In the genomic region with DNA sequence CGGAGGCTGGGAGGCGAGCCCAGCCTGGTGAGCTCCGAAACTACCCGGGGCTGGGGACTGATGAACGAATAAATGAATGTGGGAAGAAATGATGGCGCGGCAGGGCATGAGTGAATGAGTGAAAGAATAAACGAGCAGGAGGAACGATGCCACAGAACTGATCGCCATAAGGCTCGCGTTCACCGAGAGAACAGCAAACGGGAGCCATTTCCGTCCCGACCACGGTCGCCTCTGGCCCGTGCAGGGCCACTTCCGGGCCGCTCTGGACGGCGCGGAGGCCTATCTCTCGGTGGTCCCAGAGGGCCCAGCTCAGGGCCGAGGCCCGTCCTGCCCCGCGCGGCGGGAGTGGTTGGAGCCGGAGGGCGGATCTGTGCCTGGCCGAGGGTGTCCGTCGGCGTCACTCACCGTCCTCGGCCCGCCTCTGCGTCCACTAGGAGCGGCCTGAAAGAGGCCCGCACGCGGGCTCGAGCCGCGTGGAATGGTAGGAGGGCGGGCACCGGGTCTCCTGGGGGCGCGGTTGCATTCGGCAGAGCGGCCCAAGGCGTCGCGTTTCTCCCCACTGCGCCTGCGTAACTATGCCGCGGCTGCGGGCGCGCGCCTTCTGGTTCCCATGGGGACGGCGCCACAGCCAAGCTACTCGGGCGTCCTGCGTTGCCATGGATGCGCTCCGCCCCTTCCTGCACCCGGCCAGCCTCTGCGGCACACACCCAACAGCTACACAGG, we compare ENCODE assay signal across 8 cellular contexts. TPM values are rescaled to one million over a fixed set of nuclear protein-coding genes. Genes with fewer than 3 reads are reported as not detected.
DNase-seq lines count a peak whose midpoint lies in the region; ATAC-seq and TF ChIP-seq lines count a peak whose summit lies in the region.

Gene ZNF497, minus strand, starts transcription at position 480 of the 723 bp plus-strand sequence. CDS start 5,116 bp downstream, outside the sequence.

- DNase-seq in GM12864 (ENCODE audit: low read depth): peak; percentile 84
- DNase-seq in NCI-H1105 treated with DMSO at 0.1 percent for 48 hours (lab: John Stamatoyannopoulos, UW): peak; percentile 86
- DNase-seq in SKM-1 treated with dmso at 0.1 percent for 144 hours (lab: John Stamatoyannopoulos, UW; ENCODE audit: unreplicated experiment): peak; percentile 72
- DNase-seq in activated naive CD8-positive, alpha-beta T cell treated with anti-CD3 and anti-CD28 coated beads, Interleukin-2, amount 10 ng/mL, durations not matched to agents 7 days and 5 days: peak; percentile 98
- peak; percentile 97 to 99 for DNase-seq in cardiac muscle cell (ENCODE audit: low read depth in 1 of 2, low spot score in 1 of 2)
- DNase-seq in tibial nerve (ENCODE audit: low spot score in 2 of 2): peak; percentile 93

- H3K36me3 ChIP-seq in cardiac muscle cell (no peaks in the 10 kb centered on the region), parathyroid adenoma (ENCODE audit: control insufficient read depth, insufficient read depth, low read length) (no peaks in the 10 kb centered on the region), tibial nerve (peaks cover 0 to 37% (median 0%) of the 10 kb centered on the region in 3 donors)

- H3K27me3 Mint-ChIP-seq in activated naive CD8-positive, alpha-beta T cell treated with anti-CD3 and anti-CD28 coated beads, Interleukin-2, amount 10 ng/mL, durations not matched to agents 7 days and 5 days: no peaks in the 10 kb centered on the region

- H3K4me3 ChIP-seq in GM12864 (ENCODE audit: low read depth, low read length) (peak within 1 kb of the TSS; percentile 62), cardiac muscle cell (peak within 1 kb of the TSS; percentile 68), parathyroid adenoma (ENCODE audit: low read depth, low read length) (peak within 1 kb of the TSS; percentile 93), tibial nerve (peak within 1 kb of the TSS; percentile 61 to 84 (median 76))

- H3K27me3 ChIP-seq in cardiac muscle cell (no peaks in the 10 kb centered on the region), parathyroid adenoma (ENCODE audit: control insufficient read depth, insufficient read depth, low read length) (no peaks in the 10 kb centered on the region), tibial nerve (no peaks in the 10 kb centered on the region)

- H3K4me1 ChIP-seq in cardiac muscle cell (ENCODE audit: low read depth): no peaks in the 10 kb centered on the region
- no peaks in the 10 kb centered on the region for H3K4me1 ChIP-seq in parathyroid adenoma
- H3K4me1 ChIP-seq in tibial nerve: peaks cover 0 to 19% (median 6%) of the 10 kb centered on the region in 4 donors

- H3K27ac Mint-ChIP-seq in activated naive CD8-positive, alpha-beta T cell treated with anti-CD3 and anti-CD28 coated beads, Interleukin-2, amount 10 ng/mL, durations not matched to agents 7 days and 5 days: peak within 1 kb of the TSS; percentile 94

- TF ChIP-seq CTCF in GM12864 (IDR thresholded peaks at IDR 0.05; ENCODE audit: low read depth, low read length, missing control alignments) (no peak), cardiac muscle cell (IDR thresholded peaks at IDR 0.05; ENCODE audit: low read depth, low read length) (no peak), parathyroid adenoma (IDR thresholded peaks at IDR 0.05) (peak; percentile 14), tibial nerve (IDR thresholded peaks at IDR 0.05) (peak in 2 of 5 experiments; percentile 46 to 48)

- peak within 1 kb of the TSS; percentile 97 for H2AFZ ChIP-seq in parathyroid adenoma

- WGBS in tibial nerve, 2 donors: 0 to 1% methylated on average over 18 to 48 of the region's 74 CpGs

- H3K9me3 Mint-ChIP-seq in activated naive CD8-positive, alpha-beta T cell treated with anti-CD3 and anti-CD28 coated beads, Interleukin-2, amount 10 ng/mL, durations not matched to agents 7 days and 5 days: no peaks in the 10 kb centered on the region

- TF ChIP-seq EP300 in tibial nerve (IDR thresholded peaks at IDR 0.05): peak; percentile 91 to 93

- no peaks in the 10 kb centered on the region for H3K79me2 ChIP-seq in parathyroid adenoma

- POLR2A ChIA-PET in activated naive CD8-positive, alpha-beta T cell treated with anti-CD3 and anti-CD28 coated beads, Interleukin-2, amount 10 ng/mL, durations not matched to agents 7 days and 5 days (lab: Charles Lee): interaction anchor here (0.6 to 5.0 kb wide), 23 partner anchors 10 to 200 kb away, joined by 3 to 50 read pairs (median 4); partner anchors contain the start of genes RPS5, ZBTB45, ZNF274 and ZNF324B

- H3K9me3 ChIP-seq in cardiac muscle cell (ENCODE audit: low read depth) (no peaks in the 10 kb centered on the region), parathyroid adenoma (ENCODE audit: control insufficient read depth, low read length) (no peaks in the 10 kb centered on the region), tibial nerve (no peaks in the 10 kb centered on the region)

- peak within 1 kb of the TSS; percentile 87 for H3K9ac ChIP-seq in parathyroid adenoma

- peak; percentile 10 to 49 for TF ChIP-seq POLR2A in tibial nerve (IDR thresholded peaks at IDR 0.05)

- peak within 1 kb of the TSS; percentile 94 for H3K4me3 Mint-ChIP-seq in activated naive CD8-positive, alpha-beta T cell treated with anti-CD3 and anti-CD28 coated beads, Interleukin-2, amount 10 ng/mL, durations not matched to agents 7 days and 5 days

- ATAC-seq in HG02678 (IDR thresholded peaks at IDR 0.05; ENCODE audit: unreplicated experiment): peak; percentile 87
- ATAC-seq in activated naive CD8-positive, alpha-beta T cell treated with anti-CD3 and anti-CD28 coated beads, Interleukin-2, amount 10 ng/mL, durations not matched to agents 7 days and 5 days (ENCODE audit: low read depth): peak; percentile 87

- H3K36me3 Mint-ChIP-seq in activated naive CD8-positive, alpha-beta T cell treated with anti-CD3 and anti-CD28 coated beads, Interleukin-2, amount 10 ng/mL, durations not matched to agents 7 days and 5 days: no peaks in the 10 kb centered on the region

- peak within 1 kb of the TSS; percentile 94 for H3K27ac ChIP-seq in cardiac muscle cell
- peak within 1 kb of the TSS; percentile 98 for H3K27ac ChIP-seq in parathyroid adenoma
- H3K27ac ChIP-seq in tibial nerve: peak within 1 kb of the TSS; percentile 80 to 97 (median 94)

- H3K4me2 ChIP-seq in parathyroid adenoma (ENCODE audit: low read length): peak within 1 kb of the TSS; percentile 100

- peaks cover 13% of the 10 kb centered on the region for H3K4me1 Mint-ChIP-seq in activated naive CD8-positive, alpha-beta T cell treated with anti-CD3 and anti-CD28 coated beads, Interleukin-2, amount 10 ng/mL, durations not matched to agents 7 days and 5 days

RNA-seq across cellular contexts. Expression of gene ZNF497, which starts in this region (rescaled TPM):
- 1 to 10 TPM; 1.7 to 2.1 TPM for total RNA-seq in activated naive CD8-positive, alpha-beta T cell treated with anti-CD3 and anti-CD28 coated beads, Interleukin-2, amount 10 ng/mL, durations not matched to agents 7 days and 5 days
- total RNA-seq in cardiac muscle cell: 5.9 and 7.6 TPM in 2 replicates
- polyA plus RNA-seq in cardiac muscle cell: 5.8 and 6.8 TPM in 2 replicates
- total RNA-seq in tibial nerve: 1 to 10 TPM; 2.9 to 6.5 (median 3.9) TPM

Comparison
In these comparisons a context has a peak if more than half of its experiments do, and no peak if none do; other contexts are left out.
1. Peak in every context shown above with its lines: DNase-seq, ATAC-seq, H3K4me3 ChIP-seq and H3K27ac ChIP-seq.